Comparison of ENCODE assay signal across 36 cellular contexts in the genomic region with DNA sequence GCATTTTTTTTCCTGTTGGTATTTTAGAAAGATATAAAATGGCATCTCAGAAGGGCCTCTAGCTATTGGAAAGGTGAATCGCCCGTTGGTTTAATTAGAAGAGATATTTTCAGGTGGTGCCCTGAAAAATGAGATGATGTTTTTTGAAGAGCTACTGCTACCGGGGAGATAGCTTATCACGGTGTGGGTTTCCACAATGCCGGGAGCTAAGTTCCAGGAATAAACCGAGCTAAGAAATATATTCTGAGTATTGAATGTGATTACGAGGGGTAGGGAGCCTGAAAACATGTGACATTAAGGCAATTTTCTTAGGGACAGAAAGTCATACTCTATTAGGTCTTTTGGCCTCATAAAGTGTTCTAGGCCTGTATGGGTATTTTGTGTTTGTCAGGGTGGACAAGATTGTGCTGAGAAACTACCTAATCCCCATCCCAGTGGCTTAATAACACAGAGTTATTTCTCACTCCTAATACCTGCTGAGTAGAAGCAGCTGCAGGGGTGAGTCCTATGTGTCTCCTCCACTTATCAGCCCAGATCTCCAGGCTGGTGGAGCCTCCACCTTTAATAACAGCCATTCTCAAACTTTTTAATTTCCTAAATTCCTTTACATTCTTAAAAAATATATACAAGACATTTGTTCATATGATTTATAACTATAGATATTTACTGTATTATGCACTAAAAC.
"Had no signal": no experiment of that assay in that cellular context is flagged by ENCODE, and none has a peak within 500 bp of the region (broad histone marks: within the 10 kb centered on the region; RNA-seq: fewer than 3 reads in every experiment).

No MANE protein-coding gene starts in this region.

- H3K27ac ChIP-seq: brain microvascular endothelial cell, PC-9, RWPE1, VCaP had no signal

- H3K27me3 ChIP-seq: brain microvascular endothelial cell had no signal

- H3K4me3 ChIP-seq: PC-9 had no signal

- H3K4me2 ChIP-seq: PC-9 had no signal

- DNase-seq: activated B cell treated with CpG ODN at 0.5 μM for 24 hours; activated CD4-positive, alpha-beta T cell treated with anti-CD3 and anti-CD28 coated beads for 1 hour; activated CD4-positive, alpha-beta T cell treated with anti-CD3 and anti-CD28 coated beads, Interleukin-2, amount 10 ng/mL, durations not matched to agents 24 days and 14 days; activated CD4-positive, alpha-beta T cell treated with anti-CD3 and anti-CD28 coated beads, Interleukin-2, amount 50 U/mL, for 4 hours; activated CD8-positive, alpha-beta T cell treated with anti-CD3 and anti-CD28 coated beads for 36 hours; activated effector memory CD4-positive, alpha-beta T cell treated with anti-CD3 and anti-CD28 coated beads, Interleukin-2, amount 50 U/mL, for 16 hours; activated naive CD4-positive, alpha-beta T cell; activated naive CD4-positive, alpha-beta T cell treated with anti-CD3 and anti-CD28 coated beads, Interleukin-2, amount 50 U/mL, for 16 hours; activated naive CD8-positive, alpha-beta T cell treated with anti-CD3 and anti-CD28 coated beads for 36 hours; activated T-cell treated with anti-CD3 and anti-CD28 coated beads, Interleukin-2, amount 50 U/mL, for 1 hour; activated T-cell treated with anti-CD3 and anti-CD28 coated beads, Interleukin-2, amount 50 U/mL, for 72 hours; amniotic stem cell; aorta; brain microvascular endothelial cell; central memory CD4-positive, alpha-beta T cell; Karpas-422; KBM-7; NCI-H1105; NCI-H1417 treated with DMSO at 0.1 percent for 48 hours; NCI-H187 treated with DMSO at 0.1 percent for 48 hours; NCI-H2081 treated with DMSO at 0.1 percent for 48 hours; NCI-H226; NCI-H446 treated with DMSO at 0.1 percent for 48 hours; NCI-H524; NCI-H69; NK-92 treated with Interleukin-12 subunit alpha and Interleukin-12 subunit beta, amount 100 ng/mL, for 24 hours; PC-9; SIG-M5; SW 1271; T-helper 1 cell; T-helper 2 cell; T-helper 9 cell had no signal

- ATAC-seq: activated CD8-positive, alpha-beta T cell treated with anti-CD3 and anti-CD28 coated beads for 36 hours; activated T-cell treated with anti-CD3 and anti-CD28 coated beads, Interleukin-2, amount 50 U/mL, for 72 hours; activated T-helper 17 cell treated with anti-CD3 and anti-CD28 coated beads, Interleukin-2, amount 50 U/mL, for 72 hours; Right ventricle myocardium inferior had no signal

- H3K36me3 ChIP-seq: brain microvascular endothelial cell had no signal
